In the genomic region with DNA sequence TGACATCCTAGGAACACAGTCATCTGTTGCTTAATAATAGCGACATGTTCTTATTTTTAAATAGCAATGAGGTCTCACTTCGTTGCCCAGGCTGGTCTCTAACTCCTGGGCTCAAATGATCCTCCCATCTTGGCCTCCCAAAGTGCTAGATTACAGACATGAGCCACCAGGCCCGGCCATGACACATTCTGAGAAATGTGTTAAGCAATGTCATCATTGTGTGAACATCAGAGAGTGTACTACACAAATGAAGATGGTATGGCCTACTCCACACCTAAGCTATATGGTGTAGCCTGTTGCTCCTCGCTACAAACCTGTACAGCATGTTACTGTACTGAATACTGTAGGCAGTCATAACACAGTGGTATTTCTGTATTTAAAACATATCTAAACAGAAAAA, we compare ENCODE assay signal across 17 cellular contexts.
"Had no signal": no experiment of that assay in that cellular context is flagged by ENCODE, and none has a peak within 500 bp of the region (broad histone marks: within the 10 kb centered on the region; RNA-seq: fewer than 3 reads in every experiment).

No MANE protein-coding gene starts in this region.

- H3K9me3 Mint-ChIP-seq: activated CD8-positive, alpha-beta T cell treated with anti-CD3 and anti-CD28 coated beads for 36 hours; activated T-helper 1 cell treated with anti-CD3 and anti-CD28 coated beads, Interleukin-12 subunit alpha, Interleukin-12 subunit beta, Interleukin-2, Interleukin-4 antibody, amounts not matched to agents 30 ng/mL and 10 ng/mL and 1 ng/mL, durations not matched to agents 14 hours and 24 hours and 36 hours; central memory CD8-positive, alpha-beta T cell had no signal

- H3K9me3 ChIP-seq: gastroesophageal sphincter, heart right ventricle, lower lobe of right lung, pancreas, upper lobe of left lung had no signal

- ATAC-seq: activated CD4-positive, CD25-positive, alpha-beta regulatory T cell treated with anti-CD3 and anti-CD28 coated beads, Interleukin-2, amount 50 U/mL, for 24 hours; activated CD8-positive, alpha-beta T cell treated with anti-CD3 and anti-CD28 coated beads for 36 hours; gastroesophageal sphincter; heart right ventricle; left cardiac atrium; lower lobe of right lung; pancreas had no signal

- DNase-seq: activated CD8-positive, alpha-beta T cell treated with anti-CD3 and anti-CD28 coated beads for 36 hours; activated naive CD4-positive, alpha-beta T cell treated with Interleukin-2 at 50 U/mL for 16 hours; amygdala; brain microvascular endothelial cell; cortex of kidney; heart right ventricle; left cardiac atrium; lower lobe of right lung; midbrain; pancreas; stimulated activated CD4-positive, alpha-beta T cell treated with anti-CD3 and anti-CD28 coated beads, Interleukin-12 subunit alpha, Interleukin-12 subunit beta, amount 100 ng/mL, for 4 hours; stimulated activated naive CD4-positive, alpha-beta T cell treated with Interleukin-2 at 50 U/mL for 16 hours; upper lobe of left lung had no signal

- H3K27ac Mint-ChIP-seq: activated CD8-positive, alpha-beta T cell treated with anti-CD3 and anti-CD28 coated beads for 36 hours; activated T-helper 1 cell treated with anti-CD3 and anti-CD28 coated beads, Interleukin-12 subunit alpha, Interleukin-12 subunit beta, Interleukin-2, Interleukin-4 antibody, amounts not matched to agents 30 ng/mL and 10 ng/mL and 1 ng/mL, durations not matched to agents 14 hours and 24 hours and 36 hours had no signal

- H3K27ac ChIP-seq: brain microvascular endothelial cell, gastroesophageal sphincter, lower lobe of right lung, pancreas had no signal

- H3K27me3 ChIP-seq: brain microvascular endothelial cell, gastroesophageal sphincter, heart right ventricle, pancreas, upper lobe of left lung had no signal

- H3K4me3 ChIP-seq: gastroesophageal sphincter, heart right ventricle, lower lobe of right lung, pancreas, upper lobe of left lung had no signal

- FAIRE-seq: pancreas had no signal
